ENCODE assay signal across 23 cellular contexts in genomic region chr2:239579081-239579480, GRCh38.
"Had no signal": no experiment of that assay in that cellular context is flagged by ENCODE, and none has a peak within 500 bp of the region (broad histone marks: within the 10 kb centered on the region; RNA-seq: fewer than 3 reads in every experiment).

No MANE protein-coding gene starts in this region.

- FAIRE-seq: RCC 7860, TTC549 had no signal

- H3K4me2 ChIP-seq: KMS-11 had no signal

- H3K27ac ChIP-seq: KMS-11 had no signal

- H3K9ac ChIP-seq: KMS-11 had no signal

- ATAC-seq: activated CD8-positive, alpha-beta memory T cell treated with anti-CD3 and anti-CD28 coated beads, Interleukin-2, amount 10 ng/mL, durations not matched to agents 7 days and 5 days; PC-3; T-helper 17 cell had no signal

- H3K27me3 ChIP-seq: MG63 had no signal

- DNase-seq: activated B cell treated with CpG ODN at 0.5 μM for 24 hours; activated CD4-positive, alpha-beta T cell treated with anti-CD3 and anti-CD28 coated beads for 1 hour; activated CD4-positive, alpha-beta T cell treated with anti-CD3 and anti-CD28 coated beads, Interleukin-2, amount 10 ng/mL, durations not matched to agents 24 days and 14 days; activated CD4-positive, alpha-beta T cell treated with anti-CD3 and anti-CD28 coated beads, Interleukin-2, amount 50 U/mL, for 48 hours; activated CD8-positive, alpha-beta memory T cell treated with anti-CD3 and anti-CD28 coated beads, Interleukin-2, amount 10 ng/mL, durations not matched to agents 7 days and 5 days; activated gamma-delta T cell; activated naive CD4-positive, alpha-beta T cell treated with anti-CD3 and anti-CD28 coated beads for 36 hours; activated naive CD8-positive, alpha-beta T cell treated with anti-CD3 and anti-CD28 coated beads for 36 hours; activated T-cell treated with anti-CD3 and anti-CD28 coated beads, Interleukin-2, amount 50 U/mL, for 24 hours; MG63; NCI-H1092 treated with DMSO at 0.1 percent for 48 hours; NCI-H1417 treated with DMSO at 0.1 percent for 48 hours; NCI-H1694; NCI-H2029 treated with DMSO at 0.1 percent for 48 hours; NCI-H510A treated with DMSO at 0.1 percent for 48 hours; PC-3; SHP77 treated with DMSO at 0.1 percent for 48 hours; T-helper 17 cell; T1000 had no signal

- H3K9me3 ChIP-seq: MG63 had no signal

- H3K36me3 Mint-ChIP-seq: activated CD8-positive, alpha-beta memory T cell treated with anti-CD3 and anti-CD28 coated beads, Interleukin-2, amount 10 ng/mL, durations not matched to agents 7 days and 5 days; activated naive CD8-positive, alpha-beta T cell treated with anti-CD3 and anti-CD28 coated beads for 36 hours had no signal

- H3K9me3 Mint-ChIP-seq: activated B cell treated with CpG ODN at 0.5 μM for 24 hours; activated CD4-positive, alpha-beta T cell treated with anti-CD3 and anti-CD28 coated beads, Interleukin-2, amount 10 ng/mL, durations not matched to agents 24 days and 14 days; activated naive CD4-positive, alpha-beta T cell treated with anti-CD3 and anti-CD28 coated beads for 36 hours; activated naive CD8-positive, alpha-beta T cell treated with anti-CD3 and anti-CD28 coated beads for 36 hours; activated T-cell treated with anti-CD3 and anti-CD28 coated beads, Interleukin-2, amount 50 U/mL, for 24 hours; activated T-helper 1 cell treated with anti-CD3 and anti-CD28 coated beads, Interleukin-12 subunit alpha, Interleukin-12 subunit beta, Interleukin-2, Interleukin-4 antibody, amounts not matched to agents 30 ng/mL and 10 ng/mL and 1 ng/mL, durations not matched to agents 14 hours and 24 hours and 36 hours had no signal

- H3K4me3 Mint-ChIP-seq: activated B cell treated with CpG ODN at 0.5 μM for 24 hours; activated CD4-positive, alpha-beta T cell treated with anti-CD3 and anti-CD28 coated beads, Interleukin-2, amount 10 ng/mL, durations not matched to agents 24 days and 14 days; activated CD8-positive, alpha-beta memory T cell treated with anti-CD3 and anti-CD28 coated beads, Interleukin-2, amount 10 ng/mL, durations not matched to agents 7 days and 5 days; activated naive CD4-positive, alpha-beta T cell treated with anti-CD3 and anti-CD28 coated beads for 36 hours; activated naive CD8-positive, alpha-beta T cell treated with anti-CD3 and anti-CD28 coated beads for 36 hours; activated T-cell treated with anti-CD3 and anti-CD28 coated beads, Interleukin-2, amount 50 U/mL, for 24 hours; activated T-helper 1 cell treated with anti-CD3 and anti-CD28 coated beads, Interleukin-12 subunit alpha, Interleukin-12 subunit beta, Interleukin-2, Interleukin-4 antibody, amounts not matched to agents 30 ng/mL and 10 ng/mL and 1 ng/mL, durations not matched to agents 14 hours and 24 hours and 36 hours; T-helper 17 cell had no signal

- H3K27ac Mint-ChIP-seq: activated B cell treated with CpG ODN at 0.5 μM for 24 hours; activated CD4-positive, alpha-beta T cell treated with anti-CD3 and anti-CD28 coated beads, Interleukin-2, amount 10 ng/mL, durations not matched to agents 24 days and 14 days; activated CD8-positive, alpha-beta memory T cell treated with anti-CD3 and anti-CD28 coated beads, Interleukin-2, amount 10 ng/mL, durations not matched to agents 7 days and 5 days; activated naive CD4-positive, alpha-beta T cell treated with anti-CD3 and anti-CD28 coated beads for 36 hours; activated naive CD8-positive, alpha-beta T cell treated with anti-CD3 and anti-CD28 coated beads for 36 hours; activated T-cell treated with anti-CD3 and anti-CD28 coated beads, Interleukin-2, amount 50 U/mL, for 24 hours; activated T-helper 1 cell treated with anti-CD3 and anti-CD28 coated beads, Interleukin-12 subunit alpha, Interleukin-12 subunit beta, Interleukin-2, Interleukin-4 antibody, amounts not matched to agents 30 ng/mL and 10 ng/mL and 1 ng/mL, durations not matched to agents 14 hours and 24 hours and 36 hours; T-helper 17 cell had no signal

- H3K36me3 ChIP-seq: MG63 had no signal

- H3K27me3 Mint-ChIP-seq: activated CD4-positive, alpha-beta T cell treated with anti-CD3 and anti-CD28 coated beads, Interleukin-2, amount 10 ng/mL, durations not matched to agents 24 days and 14 days; activated CD8-positive, alpha-beta memory T cell treated with anti-CD3 and anti-CD28 coated beads, Interleukin-2, amount 10 ng/mL, durations not matched to agents 7 days and 5 days; activated naive CD8-positive, alpha-beta T cell treated with anti-CD3 and anti-CD28 coated beads for 36 hours; activated T-cell treated with anti-CD3 and anti-CD28 coated beads, Interleukin-2, amount 50 U/mL, for 24 hours had no signal

- H3K4me1 Mint-ChIP-seq: activated B cell treated with CpG ODN at 0.5 μM for 24 hours; activated CD4-positive, alpha-beta T cell treated with anti-CD3 and anti-CD28 coated beads, Interleukin-2, amount 10 ng/mL, durations not matched to agents 24 days and 14 days; activated CD8-positive, alpha-beta memory T cell treated with anti-CD3 and anti-CD28 coated beads, Interleukin-2, amount 10 ng/mL, durations not matched to agents 7 days and 5 days; T-helper 17 cell had no signal

- H3K4me3 ChIP-seq: MG63 had no signal
